ENCODE assay signal across 1 cellular context in genomic region chr7:94509879-94510581, GRCh38.
TF ChIP-seq lines count a peak whose summit lies in the region.

No MANE protein-coding gene starts in this region.

TF ChIP-seq in HepG2, 621 proteins besides CTCF, POLR2A, EP300 and RAD21 (continued from another document and continues in another):
- TF ChIP-seq SP4 (CRISPR knock-in tag; IDR thresholded peaks at IDR 0.05) (0 out of 2 replicates have a peak, but pooled peaks have one; percentile 54), ZKSCAN1 (IDR thresholded peaks at IDR 0.05; ENCODE audit: low read length) (0 out of 2 replicates have a peak, but pooled peaks have one; percentile 11), RBFOX2 (IDR thresholded peaks at IDR 0.05; ENCODE audit: low read depth, low read length) (peak; percentile 96), ZNF451 (CRISPR knock-in tag; IDR thresholded peaks at IDR 0.05) (peak; percentile 34; the same call in 1 of the 2 replicates), ETV6 (CRISPR knock-in tag; conservative IDR thresholded peaks at IDR 0.05) (peak; percentile 75; the same call in 1 of the 2 replicates), ZNF563 (CRISPR knock-in tag; IDR thresholded peaks at IDR 0.05) (peak; percentile 94), SALL2 (CRISPR knock-in tag; IDR thresholded peaks at IDR 0.05) (peak; percentile 77), TFE3 (CRISPR knock-in tag; IDR thresholded peaks at IDR 0.05) (no peak), AFF4 (CRISPR knock-in tag; IDR thresholded peaks at IDR 0.05) (0 out of 2 replicates have a peak, but pooled peaks have one; percentile 34), ZNF558 (CRISPR knock-in tag; IDR thresholded peaks at IDR 0.05; ENCODE audit: borderline replicate concordance) (peak; percentile 87; the same call in 1 of the 2 replicates), HDAC2 (CRISPR knock-in tag; IDR thresholded peaks at IDR 0.05) (no peak), MXI1 (IDR thresholded peaks at IDR 0.05; ENCODE audit: borderline replicate concordance, low read depth, low read length) (peak; percentile 42; the same call in 1 of the 3 replicates), ASH2L (IDR thresholded peaks at IDR 0.05; ENCODE audit: insufficient read length, low read depth, low read length) (peak; percentile 79), TEAD2 (CRISPR knock-in tag; IDR thresholded peaks at IDR 0.05) (no peak), ZNF704 (CRISPR knock-in tag; IDR thresholded peaks at IDR 0.05; ENCODE audit: borderline replicate concordance) (0 out of 2 replicates have a peak, but pooled peaks have one; percentile 26), NCOA2 (CRISPR knock-in tag; IDR thresholded peaks at IDR 0.05) (peak; percentile 34; the same call in 1 of the 2 replicates), SMC3 (IDR thresholded peaks at IDR 0.05; ENCODE audit: low read length) (no peak), ATF5 (CRISPR knock-in tag; IDR thresholded peaks at IDR 0.05; ENCODE audit: low read depth) (no peak), JUN (CRISPR knock-in tag; IDR thresholded peaks at IDR 0.05) (no peak), TCF12 (IDR thresholded peaks at IDR 0.05) (no peak), TCF12 (CRISPR knock-in tag; IDR thresholded peaks at IDR 0.05) (0 out of 2 replicates have a peak, but pooled peaks have one; percentile 26), WIZ (CRISPR knock-in tag; IDR thresholded peaks at IDR 0.05) (peak; percentile 54; the same call in 1 of the 2 replicates), ZNF574 (CRISPR knock-in tag; IDR thresholded peaks at IDR 0.05) (peak; percentile 84), TFDP1 (CRISPR knock-in tag; IDR thresholded peaks at IDR 0.05; ENCODE audit: borderline replicate concordance) (peak; percentile 52; the same call in 1 of the 2 replicates), ZBTB40 (IDR thresholded peaks at IDR 0.05) (no peak), ZBTB40 (CRISPR knock-in tag; IDR thresholded peaks at IDR 0.05) (no peak)
